2 cellular contexts compared by ENCODE assay signal in the genomic region with DNA sequence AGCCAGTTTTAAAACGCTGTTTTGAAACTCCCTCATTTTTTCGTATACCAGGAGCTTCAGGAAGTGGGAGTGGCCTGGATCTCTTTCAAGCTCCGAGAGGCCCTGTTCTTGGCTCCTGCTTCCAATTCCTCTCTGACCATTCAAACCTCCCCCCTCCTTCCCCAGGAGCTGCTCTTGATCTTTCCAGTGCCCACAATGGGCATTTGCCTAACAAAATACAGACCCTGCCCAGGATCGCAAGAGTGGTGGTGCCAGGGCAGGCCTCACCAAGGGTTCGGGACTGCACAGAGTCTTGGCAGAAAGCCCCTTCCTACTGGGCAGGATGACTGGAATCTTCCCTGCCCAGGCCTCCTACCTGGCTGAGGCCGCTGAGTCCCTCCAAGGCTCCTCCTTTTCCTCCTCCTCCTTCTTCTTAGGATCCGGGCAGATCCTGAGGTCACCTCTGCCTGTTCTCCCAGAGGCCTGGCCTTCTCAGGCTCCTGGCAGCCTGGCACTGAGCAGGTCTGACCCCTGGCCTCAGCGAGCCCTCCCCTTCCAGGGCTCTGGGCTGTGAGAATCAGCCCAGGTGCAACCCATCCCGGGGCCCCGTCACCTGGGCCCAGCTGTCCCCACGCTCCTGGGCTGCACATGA.
TF ChIP-seq lines count a peak whose summit lies in the region.

No MANE protein-coding gene starts in this region.

TF ChIP-seq in liver, 16 proteins besides CTCF, POLR2A, EP300 and RAD21:
- peak; percentile 31 for TF ChIP-seq YY1 (IDR thresholded peaks at IDR 0.05)
- no peak for TF ChIP-seq FOXA2 (IDR thresholded peaks at IDR 0.05)
- TF ChIP-seq GABPA (IDR thresholded peaks at IDR 0.05 in 1 of 2, conservative IDR thresholded peaks at IDR 0.05 in 1 of 2): peak in 1 of 2 donors; percentile 35
- TF ChIP-seq FOXA1 (IDR thresholded peaks at IDR 0.05): no peak
- no peak for TF ChIP-seq TAF1 (conservative IDR thresholded peaks at IDR 0.05)
- TF ChIP-seq, protein P1, sequence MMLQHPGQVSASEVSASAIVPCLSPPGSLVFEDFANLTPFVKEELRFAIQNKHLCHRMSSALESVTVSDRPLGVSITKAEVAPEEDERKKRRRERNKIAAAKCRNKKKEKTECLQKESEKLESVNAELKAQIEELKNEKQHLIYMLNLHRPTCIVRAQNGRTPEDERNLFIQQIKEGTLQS (IDR thresholded peaks at IDR 0.05): no peak
- TF ChIP-seq HNF4A (conservative IDR thresholded peaks at IDR 0.05): peak; percentile 15 to 33
- TF ChIP-seq SP1 (IDR thresholded peaks at IDR 0.05): peak; percentile 34

TF ChIP-seq in HepG2, 621 proteins besides CTCF, POLR2A, EP300 and RAD21:
- TF ChIP-seq ZNF138 (CRISPR knock-in tag; IDR thresholded peaks at IDR 0.05; ENCODE audit: low read depth) (no peak), FOSL2 (CRISPR knock-in tag; IDR thresholded peaks at IDR 0.05) (no peak), ZNF30 (CRISPR knock-in tag; IDR thresholded peaks at IDR 0.05) (no peak), ZNF891 (CRISPR knock-in tag; IDR thresholded peaks at IDR 0.05) (no peak), ATRX (CRISPR knock-in tag; IDR thresholded peaks at IDR 0.05; ENCODE audit: borderline replicate concordance) (no peak), ZNF224 (CRISPR knock-in tag; IDR thresholded peaks at IDR 0.05) (no peak), ELF1 (CRISPR knock-in tag; IDR thresholded peaks at IDR 0.05) (no peak), KDM2A (CRISPR knock-in tag; IDR thresholded peaks at IDR 0.05; ENCODE audit: borderline replicate concordance, low read depth) (no peak), MZF1 (CRISPR knock-in tag; IDR thresholded peaks at IDR 0.05; ENCODE audit: borderline replicate concordance) (no peak), ARNT (IDR thresholded peaks at IDR 0.05) (no peak)
- TF ChIP-seq, protein P2, sequence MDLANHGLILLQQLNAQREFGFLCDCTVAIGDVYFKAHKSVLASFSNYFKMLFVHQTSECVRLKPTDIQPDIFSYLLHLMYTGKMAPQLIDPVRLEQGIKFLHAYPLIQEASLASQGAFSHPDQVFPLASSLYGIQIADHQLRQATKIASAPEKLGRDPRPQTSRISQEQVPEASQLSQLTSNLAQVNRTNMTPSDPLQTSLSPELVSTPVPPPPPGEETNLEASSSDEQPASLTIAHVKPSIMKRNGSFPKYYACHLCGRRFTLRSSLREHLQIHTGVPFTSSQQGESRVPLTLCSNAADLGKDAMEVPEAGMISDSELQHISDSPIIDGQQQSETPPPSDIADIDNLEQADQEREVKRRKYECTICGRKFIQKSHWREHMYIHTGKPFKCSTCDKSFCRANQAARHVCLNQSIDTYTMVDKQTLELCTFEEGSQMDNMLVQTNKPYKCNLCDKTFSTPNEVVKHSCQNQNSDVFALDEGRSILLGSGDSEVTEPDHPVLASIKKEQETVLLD (CRISPR knock-in tag; IDR thresholded peaks at IDR 0.05; ENCODE audit: low read depth): no peak
- TF ChIP-seq, protein P3, sequence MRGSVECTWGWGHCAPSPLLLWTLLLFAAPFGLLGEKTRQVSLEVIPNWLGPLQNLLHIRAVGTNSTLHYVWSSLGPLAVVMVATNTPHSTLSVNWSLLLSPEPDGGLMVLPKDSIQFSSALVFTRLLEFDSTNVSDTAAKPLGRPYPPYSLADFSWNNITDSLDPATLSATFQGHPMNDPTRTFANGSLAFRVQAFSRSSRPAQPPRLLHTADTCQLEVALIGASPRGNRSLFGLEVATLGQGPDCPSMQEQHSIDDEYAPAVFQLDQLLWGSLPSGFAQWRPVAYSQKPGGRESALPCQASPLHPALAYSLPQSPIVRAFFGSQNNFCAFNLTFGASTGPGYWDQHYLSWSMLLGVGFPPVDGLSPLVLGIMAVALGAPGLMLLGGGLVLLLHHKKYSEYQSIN (CRISPR knock-in tag; IDR thresholded peaks at IDR 0.05; ENCODE audit: borderline replicate concordance): no peak
